In the genomic region with DNA sequence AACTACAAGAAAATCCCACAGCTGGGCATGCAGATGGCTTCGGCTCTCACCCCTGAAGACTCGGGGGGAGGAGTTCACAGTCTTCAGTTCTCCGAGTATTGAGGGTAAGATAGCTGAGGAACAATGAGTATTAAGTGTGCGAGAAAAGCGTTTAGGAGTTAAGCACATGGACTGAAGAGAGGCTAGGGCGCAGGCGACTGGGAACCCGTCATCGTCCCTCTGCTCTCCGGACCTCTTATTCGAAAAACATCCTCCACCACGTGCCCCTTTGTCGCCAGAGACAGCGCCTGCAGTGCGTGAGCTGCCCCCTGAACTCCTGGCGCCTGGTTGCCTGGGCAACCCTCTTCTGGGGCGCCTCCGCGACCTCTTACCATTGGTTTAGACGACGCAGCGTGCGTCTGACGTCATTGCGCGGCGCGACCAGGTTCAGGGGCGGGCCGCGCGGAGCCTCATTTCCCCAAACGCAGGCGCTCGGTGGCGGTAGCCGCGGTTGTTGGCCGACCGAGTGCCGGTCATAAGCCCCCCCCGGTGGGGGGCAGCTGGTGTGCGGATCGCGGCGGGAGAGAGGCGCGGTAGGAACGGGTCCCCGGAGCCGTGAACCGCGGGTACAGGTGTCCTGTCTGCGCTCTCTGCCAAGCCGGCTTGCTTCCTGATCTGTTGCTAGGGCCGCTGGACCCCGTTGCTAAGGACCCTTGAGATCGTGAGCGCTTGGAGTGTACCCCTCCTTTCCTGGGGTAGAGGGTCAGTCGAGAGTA, we compare ENCODE assay signal across 8 cellular contexts. TPM values are rescaled to one million over a fixed set of nuclear protein-coding genes. Genes with fewer than 3 reads are reported as not detected.
DNase-seq lines count a peak whose midpoint lies in the region; ATAC-seq lines count a peak whose summit lies in the region.

PACRGL (plus strand) TSS at position 452 of the 755 bp plus-strand sequence. CDS start 4,024 bp downstream, outside the sequence.

- peak within 1 kb of the TSS; percentile 92 for H3K27ac Mint-ChIP-seq in activated CD4-positive, alpha-beta T cell treated with anti-CD3 and anti-CD28 coated beads, Interleukin-2, amount 10 ng/mL, durations not matched to agents 7 days and 5 days

- H3K27ac ChIP-seq in BLaER1, result peak within 1 kb of the TSS; percentile 70

- H3K27me3 ChIP-seq in BLaER1, result no peaks in the 10 kb centered on the region

- H3K4me1 ChIP-seq in BLaER1, result peaks cover 19% of the 10 kb centered on the region

- H3K36me3 ChIP-seq in BLaER1, result peaks cover 11% of the 10 kb centered on the region

- H3K4me3 Mint-ChIP-seq in activated CD4-positive, alpha-beta T cell treated with anti-CD3 and anti-CD28 coated beads, Interleukin-2, amount 10 ng/mL, durations not matched to agents 7 days and 5 days, result peak within 1 kb of the TSS; percentile 92

- DNase-seq in NCI-H69 (lab: John Stamatoyannopoulos, UW) (peak; percentile 97), cortex of kidney (lab: John Stamatoyannopoulos, UW) (peak; percentile 38), left colon (peak; percentile 95 to 96)
- DNase-seq in activated CD4-positive, alpha-beta T cell treated with anti-CD3 and anti-CD28 coated beads, Interleukin-2, amount 10 ng/mL, durations not matched to agents 7 days and 5 days, result peak; percentile 94
- peak; percentile 94 for DNase-seq in stimulated activated CD4-positive, alpha-beta T cell treated with anti-CD3 and anti-CD28 coated beads, Interleukin-1b, Interleukin-23, amount 100 ng/mL, for 48 hours

- peaks cover 33% of the 10 kb centered on the region for H3K4me1 Mint-ChIP-seq in activated CD4-positive, alpha-beta T cell treated with anti-CD3 and anti-CD28 coated beads, Interleukin-2, amount 10 ng/mL, durations not matched to agents 7 days and 5 days

- H3K4me2 ChIP-seq in BLaER1, result peak within 1 kb of the TSS; percentile 86

- H3K9me3 Mint-ChIP-seq in activated CD4-positive, alpha-beta T cell treated with anti-CD3 and anti-CD28 coated beads, Interleukin-2, amount 10 ng/mL, durations not matched to agents 7 days and 5 days, result no peaks in the 10 kb centered on the region

- no peaks in the 10 kb centered on the region for H3K9me3 ChIP-seq in BLaER1

- CTCF ChIA-PET in activated CD4-positive, alpha-beta T cell treated with anti-CD3 and anti-CD28 coated beads, Interleukin-2, amount 10 ng/mL, durations not matched to agents 7 days and 5 days (lab: Charles Lee), result interaction anchor here (0.8 to 1.7 kb wide), 2 partner anchors 11 to 12 kb away, joined by 3 to 6 read pairs; no protein-coding TSS in a partner anchor

- no peaks in the 10 kb centered on the region for H3K36me3 Mint-ChIP-seq in activated CD4-positive, alpha-beta T cell treated with anti-CD3 and anti-CD28 coated beads, Interleukin-2, amount 10 ng/mL, durations not matched to agents 7 days and 5 days (ENCODE audit: low read depth)

- intact Hi-C loops in left colon (cut with DNase I, micrococcal nuclease), result no loop called here

- ATAC-seq in GM19328 (IDR thresholded peaks at IDR 0.05; ENCODE audit: unreplicated experiment), result peak; percentile 100
- peak; percentile 100 for ATAC-seq in HG03520 (IDR thresholded peaks at IDR 0.05; ENCODE audit: unreplicated experiment)
- peak; percentile 100 for ATAC-seq in left colon

- H3K9ac ChIP-seq in BLaER1, result peak within 1 kb of the TSS; percentile 80

- POLR2A ChIA-PET in activated CD4-positive, alpha-beta T cell treated with anti-CD3 and anti-CD28 coated beads, Interleukin-2, amount 10 ng/mL, durations not matched to agents 7 days and 5 days (lab: Charles Lee), result no interaction called here

- no peaks in the 10 kb centered on the region for H4K20me1 ChIP-seq in BLaER1

- H3K27me3 Mint-ChIP-seq in activated CD4-positive, alpha-beta T cell treated with anti-CD3 and anti-CD28 coated beads, Interleukin-2, amount 10 ng/mL, durations not matched to agents 7 days and 5 days, result no peaks in the 10 kb centered on the region

- H3K4me3 ChIP-seq in BLaER1, result peak within 1 kb of the TSS; percentile 80

RNA-seq across cellular contexts. Expression of gene PACRGL, which starts in this region (rescaled TPM):
- 10 to 100 TPM in 1 of 2 experiments, 1 to 10 TPM in 1; 9.8 to 11.7 TPM for total RNA-seq in activated CD4-positive, alpha-beta T cell treated with anti-CD3 and anti-CD28 coated beads, Interleukin-2, amount 10 ng/mL, durations not matched to agents 7 days and 5 days
- total RNA-seq in left colon, result 10 to 100 TPM; 16.4 to 18.2 TPM

Comparison
In these comparisons a context has a peak if more than half of its experiments do, and no peak if none do; other contexts are left out.
1. Peak in every context shown above with its lines: DNase-seq, ATAC-seq, H3K4me3 ChIP-seq and H3K27ac ChIP-seq.
2. DNase-seq: peak in every context shown above with its lines; median percentile 97 in NCI-H69; 96 in left colon; 94 in activated CD4-positive, alpha-beta T cell treated with anti-CD3 and anti-CD28 coated beads, Interleukin-2, amount 10 ng/mL, durations not matched to agents 7 days and 5 days; 94 in stimulated activated CD4-positive, alpha-beta T cell treated with anti-CD3 and anti-CD28 coated beads, Interleukin-1b, Interleukin-23, amount 100 ng/mL, for 48 hours; 38 in cortex of kidney.